ENCODE assay signal across 17 cellular contexts in genomic region chr6:19415605-19416326, GRCh38.
DNase-seq lines count a peak whose midpoint lies in the region; ATAC-seq and TF ChIP-seq lines count a peak whose summit lies in the region.
"Had no signal": no experiment of that assay in that cellular context is flagged by ENCODE, and none has a peak within 500 bp of the region (broad histone marks: within the 10 kb centered on the region; RNA-seq: fewer than 3 reads in every experiment).

No MANE protein-coding gene starts in this region.

- H3K4me3 Mint-ChIP-seq in MCF 10A (ENCODE audit: unreplicated experiment): no peak overlapping the region
- H3K4me3 Mint-ChIP-seq: activated T-cell treated with anti-CD3 and anti-CD28 coated beads, Interleukin-2, amount 50 U/mL, for 72 hours; CD8-positive, alpha-beta memory T cell; naive thymus-derived CD4-positive, alpha-beta T cell had no signal

- intact Hi-C loops in MCF 10A (cut with micrococcal nuclease): loop anchor here (2.0 kb wide), 1 partner anchor 57 kb away; no protein-coding TSS in a partner anchor
- intact Hi-C loops in breast epithelium (cut with DNase I; ENCODE audit: low total_unique reads): no loop called here
- intact Hi-C loops in testis (cut with DNase I; ENCODE audit: low total_unique reads): no loop called here

- no peaks in the 10 kb centered on the region for H3K27me3 Mint-ChIP-seq in MCF 10A (ENCODE audit: insufficient read depth, unreplicated experiment)
- H3K27me3 Mint-ChIP-seq: CD8-positive, alpha-beta memory T cell; naive thymus-derived CD4-positive, alpha-beta T cell had no signal

- peaks cover 6% of the 10 kb centered on the region for H3K36me3 Mint-ChIP-seq in MCF 10A (ENCODE audit: insufficient read depth, unreplicated experiment)
- H3K36me3 Mint-ChIP-seq: CD8-positive, alpha-beta memory T cell; naive thymus-derived CD4-positive, alpha-beta T cell had no signal

- no peaks in the 10 kb centered on the region for H3K9me3 Mint-ChIP-seq in MCF 10A (ENCODE audit: unreplicated experiment)

- H3K27me3 ChIP-seq in breast epithelium (no peaks in the 10 kb centered on the region), RWPE2 (ENCODE audit: insufficient read depth, poor library complexity, severe bottlenecking) (no peaks in the 10 kb centered on the region), testis (no peaks in the 10 kb centered on the region)

- H3K27ac Mint-ChIP-seq in MCF 10A (ENCODE audit: low read depth, unreplicated experiment): peak overlapping the region; percentile 67
- H3K27ac Mint-ChIP-seq: activated T-cell treated with anti-CD3 and anti-CD28 coated beads, Interleukin-2, amount 50 U/mL, for 72 hours; CD8-positive, alpha-beta memory T cell; naive thymus-derived CD4-positive, alpha-beta T cell had no signal

- POLR2A ChIA-PET in MCF 10A (lab: Yijun Ruan, JAX): interaction anchor here (0.6 kb wide), 1 partner anchor 598 kb away, joined by 3 read pairs; no protein-coding TSS in a partner anchor

- TF ChIP-seq POLR2A in breast epithelium (IDR thresholded peaks at IDR 0.05) (no peak), testis (IDR thresholded peaks at IDR 0.05) (no peak)

- no peak overlapping the region for H3K27ac ChIP-seq in breast epithelium
- peak overlapping the region; percentile 90 for H3K27ac ChIP-seq in RWPE2 (ENCODE audit: poor library complexity, severe bottlenecking)
- H3K27ac ChIP-seq in testis: no peak overlapping the region
- H3K27ac ChIP-seq: coronary artery, SK-N-MC had no signal

- H3K9me3 ChIP-seq in breast epithelium: no peaks in the 10 kb centered on the region
- no peaks in the 10 kb centered on the region for H3K9me3 ChIP-seq in RWPE2 (ENCODE audit: severe bottlenecking)
- no peaks in the 10 kb centered on the region for H3K9me3 ChIP-seq in testis

- CTCF ChIA-PET in MCF 10A (lab: Yijun Ruan, JAX): no interaction called here

- peaks cover 11% of the 10 kb centered on the region for H3K4me1 Mint-ChIP-seq in MCF 10A (ENCODE audit: insufficient read depth, unreplicated experiment)
- H3K4me1 Mint-ChIP-seq: CD8-positive, alpha-beta memory T cell; naive thymus-derived CD4-positive, alpha-beta T cell had no signal

- peak; percentile 78 for ATAC-seq in RWPE2 (ENCODE audit: low read depth)
- ATAC-seq in GM19351 (IDR thresholded peaks at IDR 0.05; ENCODE audit: unreplicated experiment): no peak
- ATAC-seq: activated T-cell treated with anti-CD3 and anti-CD28 coated beads, Interleukin-2, amount 50 U/mL, for 72 hours; naive thymus-derived CD4-positive, alpha-beta T cell had no signal

- H3K4me3 ChIP-seq in breast epithelium: no peak overlapping the region
- no peak overlapping the region for H3K4me3 ChIP-seq in RWPE2 (ENCODE audit: severe bottlenecking)
- H3K4me3 ChIP-seq in fibroblast of the aortic adventitia (ENCODE audit: low read depth, low read length): no peak overlapping the region
- no peak overlapping the region for H3K4me3 ChIP-seq in testis
- H3K4me3 ChIP-seq: coronary artery, lung, SK-N-MC had no signal

- 84 to 91% methylated on average over 4 of the region's 4 CpGs for WGBS in testis, 2 donors

- TF ChIP-seq CTCF in MCF 10A (IDR thresholded peaks at IDR 0.05; ENCODE audit: unreplicated experiment) (no peak), breast epithelium (IDR thresholded peaks at IDR 0.05) (no peak), RWPE2 (IDR thresholded peaks at IDR 0.05; ENCODE audit: poor library complexity, severe bottlenecking) (no peak), fibroblast of the aortic adventitia (IDR thresholded peaks at IDR 0.05; ENCODE audit: insufficient read depth, low read length) (no peak), testis (IDR thresholded peaks at IDR 0.05) (no peak)

- DNase-seq in MCF 10A (ENCODE audit: unreplicated experiment) (peak; percentile 47), breast epithelium (ENCODE audit: low spot score in 2 of 2) (no peak), RWPE2 (ENCODE audit: low spot score) (peak; percentile 60), fibroblast of the aortic adventitia (ENCODE audit: low read depth) (peak; percentile 78), NOMO-1 treated with DMSO at 0.1 percent for 48 hours (lab: John Stamatoyannopoulos, UW; ENCODE audit: unreplicated experiment) (no peak), NCI-H2107 treated with DMSO at 0.1 percent for 48 hours (lab: John Stamatoyannopoulos, UW; ENCODE audit: unreplicated experiment) (no peak), testis (no peak)
- DNase-seq: 8988T; activated CD4-positive, alpha-beta T cell treated with anti-CD3 and anti-CD28 coated beads, Interleukin-2, amount 50 U/mL, for 48 hours; activated T-cell treated with anti-CD3 and anti-CD28 coated beads, Interleukin-2, amount 50 U/mL, for 72 hours; CD8-positive, alpha-beta memory T cell; naive thymus-derived CD4-positive, alpha-beta T cell; NCI-H2171 treated with DMSO at 0.1 percent for 48 hours had no signal

- H3K4me1 ChIP-seq in breast epithelium (no peaks in the 10 kb centered on the region), RWPE2 (ENCODE audit: insufficient read depth, poor library complexity, severe bottlenecking) (peaks cover 53% of the 10 kb centered on the region), testis (no peaks in the 10 kb centered on the region)

- no peaks in the 10 kb centered on the region for H3K36me3 ChIP-seq in breast epithelium
- no peaks in the 10 kb centered on the region for H3K36me3 ChIP-seq in RWPE2 (ENCODE audit: low read depth)
- no peaks in the 10 kb centered on the region for H3K36me3 ChIP-seq in testis (ENCODE audit: low read depth, missing control alignments)

- no TSS peak for BruUV-seq in MCF 10A (replicated peaks; lab: Mats Ljungman, UMichigan)

Comparison
In these comparisons a context has a peak if more than half of its experiments do, and no peak if none do; other contexts are left out.
1. DNase-seq: peak in MCF 10A (single experiment), RWPE2 (single experiment) and fibroblast of the aortic adventitia (single experiment); none in breast epithelium (0 of 2), NOMO-1 treated with DMSO at 0.1 percent for 48 hours (single experiment), NCI-H2107 treated with DMSO at 0.1 percent for 48 hours (single experiment) and testis (single experiment).